27 cellular contexts compared by ENCODE assay signal in the genomic region with DNA sequence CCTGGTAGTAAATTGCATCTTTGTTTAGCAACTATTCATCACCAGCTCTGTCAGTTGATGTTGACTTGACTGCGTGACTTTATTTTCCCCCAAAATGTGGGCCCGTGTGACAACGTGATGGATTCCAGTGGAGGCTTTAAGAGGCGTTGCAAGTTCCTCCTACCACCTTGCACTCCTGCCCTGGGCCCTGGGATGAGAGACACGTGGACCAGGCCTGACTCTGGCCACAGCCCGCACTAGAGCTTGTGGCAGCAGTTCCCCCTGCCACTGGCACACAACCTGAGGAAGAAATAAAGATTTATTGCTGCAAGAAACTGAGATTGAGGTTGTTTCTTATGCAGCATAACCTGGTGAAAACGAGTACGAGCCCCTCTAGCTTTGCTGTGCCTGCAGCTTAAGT. TPM values are rescaled to one million over a fixed set of nuclear protein-coding genes. Genes with fewer than 3 reads are reported as not detected.
"Had no signal": no experiment of that assay in that cellular context is flagged by ENCODE, and none has a peak within 500 bp of the region (broad histone marks: within the 10 kb centered on the region; RNA-seq: fewer than 3 reads in every experiment).

No MANE protein-coding gene starts in this region.

- DNase-seq: naive thymus-derived CD4-positive, alpha-beta T cell; natural killer cell; pancreas; psoas muscle; right cardiac atrium; right lobe of liver; sigmoid colon; small intestine; stimulated activated CD4-positive, alpha-beta T cell treated with anti-CD3 and anti-CD28 coated beads, Interleukin-15, amount 100 ng/mL, for 24 hours; stimulated activated CD4-positive, alpha-beta T cell treated with anti-CD3 and anti-CD28 coated beads, Interleukin-2, amount 100 ng/mL, for 24 hours; stimulated activated CD4-positive, alpha-beta T cell treated with anti-CD3 and anti-CD28 coated beads, Interleukin-2, amount 100 ng/mL, for 48 hours; stimulated activated CD4-positive, alpha-beta T cell treated with anti-CD3 and anti-CD28 coated beads, Interleukin-4, amount 100 ng/mL, for 24 hours; stimulated activated naive B cell treated with anti-CD40 and anti-IgM and Interleukin-4, amounts not matched to agents 10 μg/mL and 1 μg/mL and 100 μg/mL, for 72 hours; stimulated activated naive CD4-positive, alpha-beta T cell treated with Interleukin-2 at 50 U/mL for 16 hours; stomach; thyroid gland; upper lobe of right lung; uterus had no signal

- H3K9me3 ChIP-seq: neutrophil, pancreas, psoas muscle, right lobe of liver, sigmoid colon, stomach, thoracic aorta, thyroid gland, tibial nerve, upper lobe of right lung, uterus had no signal

- H3K27ac ChIP-seq: neutrophil, pancreas, psoas muscle, right lobe of liver, sigmoid colon, stomach, thoracic aorta, thyroid gland, tibial nerve, upper lobe of right lung, uterus had no signal

- H3K36me3 ChIP-seq: neutrophil, pancreas, right lobe of liver, sigmoid colon, stomach, thoracic aorta, thyroid gland, tibial nerve, upper lobe of right lung, uterus had no signal

- H3K4me3 ChIP-seq: pancreas, psoas muscle, right lobe of liver, sigmoid colon, stomach, thoracic aorta, thyroid gland, tibial nerve, upper lobe of right lung, uterus had no signal

- ATAC-seq: naive thymus-derived CD4-positive, alpha-beta T cell; natural killer cell; pancreas; psoas muscle; right cardiac atrium; right lobe of liver; stimulated activated effector memory CD8-positive, alpha-beta T cell treated with anti-CD3 and anti-CD28 coated beads, Interleukin-12 subunit alpha, Interleukin-12 subunit beta, amount 100 ng/mL, for 72 hours; stimulated activated naive B cell treated with anti-CD40 and anti-IgM and Interleukin-4, amounts not matched to agents 10 μg/mL and 1 μg/mL and 100 μg/mL, for 72 hours; upper lobe of right lung had no signal

- H3K27me3 ChIP-seq: pancreas, right lobe of liver, sigmoid colon, thyroid gland, upper lobe of right lung, uterus had no signal

- H3K4me1 ChIP-seq: psoas muscle, right lobe of liver, tibial nerve, uterus had no signal

RNA-seq across cellular contexts. Expression of a gene that starts 31.9 kb away (rescaled TPM):
- total RNA-seq: osteocyte had no signal

RNA-seq across cellular contexts. Expression of a gene that starts 44.6 kb away (rescaled TPM):
- total RNA-seq: natural killer cell, osteocyte, progenitor cell of endocrine pancreas, renal cortical epithelial cell, subcutaneous adipose tissue, temporal lobe, thoracic aorta, tibial nerve had no signal
- polyA plus RNA-seq: naive thymus-derived CD4-positive, alpha-beta T cell had no signal
